ENCODE assay signal across 1 cellular context in the genomic region with DNA sequence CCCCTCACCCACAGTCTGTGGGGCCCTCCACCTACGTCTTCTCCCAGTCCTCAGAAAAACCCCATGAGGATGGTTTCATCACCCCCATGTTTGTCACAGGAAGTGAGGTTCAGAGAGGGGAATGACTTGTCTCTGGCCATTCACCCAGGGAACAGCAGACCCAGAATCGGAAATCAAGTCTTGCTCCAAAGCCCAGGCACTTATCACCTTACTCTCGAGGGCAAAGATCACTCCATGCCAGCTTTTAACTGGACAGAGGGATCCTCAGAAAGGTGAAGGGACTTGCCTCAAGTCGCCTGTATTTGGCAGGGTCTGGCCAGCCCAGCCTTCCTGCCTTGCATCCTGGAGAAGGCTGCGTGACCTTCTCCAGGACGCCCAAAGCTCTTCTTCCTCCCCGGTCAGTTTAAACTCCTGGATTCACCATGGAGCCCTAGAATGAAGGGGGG.
TF ChIP-seq lines count a peak whose summit lies in the region.

No MANE protein-coding gene starts in this region.

TF ChIP-seq in GM12878, 131 proteins besides CTCF, POLR2A, EP300 and RAD21 (continued from another document):
- TF ChIP-seq NBN (IDR thresholded peaks at IDR 0.05) (no peak), RUNX3 (IDR thresholded peaks at IDR 0.05; ENCODE audit: low read length) (peak; percentile 27; the same call in 1 of the 2 replicates), TARDBP (IDR thresholded peaks at IDR 0.05; ENCODE audit: borderline replicate concordance) (no peak), FOXM1 (IDR thresholded peaks at IDR 0.05; ENCODE audit: low read depth, low read length) (no peak), FOXK2 (IDR thresholded peaks at IDR 0.05) (no peak), ZNF217 (IDR thresholded peaks at IDR 0.05) (no peak), NFYA (IDR thresholded peaks at IDR 0.05; ENCODE audit: borderline replicate concordance, low read depth, low read length) (no peak), SMC3 (IDR thresholded peaks at IDR 0.05; ENCODE audit: borderline replicate concordance, low read length) (no peak)
- TF ChIP-seq, protein P1, sequence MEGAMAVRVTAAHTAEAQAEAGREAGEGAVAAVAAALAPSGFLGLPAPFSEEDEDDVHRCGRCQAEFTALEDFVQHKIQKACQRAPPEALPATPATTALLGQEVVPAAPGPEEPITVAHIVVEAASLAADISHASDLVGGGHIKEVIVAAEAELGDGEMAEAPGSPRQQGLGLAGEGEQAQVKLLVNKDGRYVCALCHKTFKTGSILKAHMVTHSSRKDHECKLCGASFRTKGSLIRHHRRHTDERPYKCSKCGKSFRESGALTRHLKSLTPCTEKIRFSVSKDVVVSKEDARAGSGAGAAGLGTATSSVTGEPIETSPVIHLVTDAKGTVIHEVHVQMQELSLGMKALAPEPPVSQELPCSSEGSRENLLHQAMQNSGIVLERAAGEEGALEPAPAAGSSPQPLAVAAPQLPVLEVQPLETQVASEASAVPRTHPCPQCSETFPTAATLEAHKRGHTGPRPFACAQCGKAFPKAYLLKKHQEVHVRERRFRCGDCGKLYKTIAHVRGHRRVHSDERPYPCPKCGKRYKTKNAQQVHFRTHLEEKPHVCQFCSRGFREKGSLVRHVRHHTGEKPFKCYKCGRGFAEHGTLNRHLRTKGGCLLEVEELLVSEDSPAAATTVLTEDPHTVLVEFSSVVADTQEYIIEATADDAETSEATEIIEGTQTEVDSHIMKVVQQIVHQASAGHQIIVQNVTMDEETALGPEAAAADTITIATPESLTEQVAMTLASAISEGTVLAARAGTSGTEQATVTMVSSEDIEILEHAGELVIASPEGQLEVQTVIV (IDR thresholded peaks at IDR 0.05; ENCODE audit: borderline replicate concordance, partially characterized antibody) = no peak
- TF ChIP-seq, protein P2, sequence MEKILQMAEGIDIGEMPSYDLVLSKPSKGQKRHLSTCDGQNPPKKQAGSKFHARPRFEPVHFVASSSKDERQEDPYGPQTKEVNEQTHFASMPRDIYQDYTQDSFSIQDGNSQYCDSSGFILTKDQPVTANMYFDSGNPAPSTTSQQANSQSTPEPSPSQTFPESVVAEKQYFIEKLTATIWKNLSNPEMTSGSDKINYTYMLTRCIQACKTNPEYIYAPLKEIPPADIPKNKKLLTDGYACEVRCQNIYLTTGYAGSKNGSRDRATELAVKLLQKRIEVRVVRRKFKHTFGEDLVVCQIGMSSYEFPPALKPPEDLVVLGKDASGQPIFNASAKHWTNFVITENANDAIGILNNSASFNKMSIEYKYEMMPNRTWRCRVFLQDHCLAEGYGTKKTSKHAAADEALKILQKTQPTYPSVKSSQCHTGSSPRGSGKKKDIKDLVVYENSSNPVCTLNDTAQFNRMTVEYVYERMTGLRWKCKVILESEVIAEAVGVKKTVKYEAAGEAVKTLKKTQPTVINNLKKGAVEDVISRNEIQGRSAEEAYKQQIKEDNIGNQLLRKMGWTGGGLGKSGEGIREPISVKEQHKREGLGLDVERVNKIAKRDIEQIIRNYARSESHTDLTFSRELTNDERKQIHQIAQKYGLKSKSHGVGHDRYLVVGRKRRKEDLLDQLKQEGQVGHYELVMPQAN (conservative IDR thresholded peaks at IDR 0.05) = no peak
